8 cellular contexts compared by ENCODE assay signal in genomic region chr4:4107411-4108107, GRCh38.
DNase-seq lines count a peak whose midpoint lies in the region; ATAC-seq, FAIRE-seq and TF ChIP-seq lines count a peak whose summit lies in the region.
"Not testable (repeated sequence)": the region's sequence is repeated elsewhere in the genome, so short reads cannot be mapped to it uniquely, and the experiment has no call there.

No MANE protein-coding gene starts in this region.

- peak; percentile 64 for FAIRE-seq in endothelial cell of umbilical vein (lab: Jason Lieb, UNC)
- FAIRE-seq in small intestine (lab: Jason Lieb, UNC) = not testable (repeated sequence)

- not testable (repeated sequence) for H3K79me2 ChIP-seq in endothelial cell of umbilical vein (ENCODE audit: control insufficient read depth, insufficient read depth, low read length)

- not testable (repeated sequence) for H3K4me2 ChIP-seq in endothelial cell of umbilical vein (ENCODE audit: insufficient read depth, low read length)

- peak; percentile 92 for ATAC-seq in left lobe of liver

- H3K27ac ChIP-seq in endothelial cell of umbilical vein (ENCODE audit: insufficient read depth, low read depth, low read length); small intestine (ENCODE audit: low read depth in 1 of 2, low read length in 1 of 2): not testable (repeated sequence)

- CTCF ChIA-PET in endothelial cell of umbilical vein (lab: Charles Lee) = interaction anchor here (0.6 to 2.0 kb wide), 8 partner anchors 8 to 309 kb away, joined by 3 to 10 read pairs (median 5); no protein-coding TSS in a partner anchor

- peak overlapping the region; percentile 63 for H3K4me3 Mint-ChIP-seq in activated T-helper 2 cell treated with anti-CD3 and anti-CD28 coated beads, Interferon-gamma antibody, Interleukin-2, Interleukin-4, amounts not matched to agents 10 μg/mL and 5 μg/mL and 100 μg/mL, durations not matched to agents 14 hours and 24 hours and 36 hours (ENCODE audit: low read depth)
- H3K4me3 Mint-ChIP-seq in type B pancreatic cell = peak overlapping the region; percentile 65

- H3K36me3 Mint-ChIP-seq in activated T-helper 2 cell treated with anti-CD3 and anti-CD28 coated beads, Interferon-gamma antibody, Interleukin-2, Interleukin-4, amounts not matched to agents 10 μg/mL and 5 μg/mL and 100 μg/mL, durations not matched to agents 14 hours and 24 hours and 36 hours (ENCODE audit: low read depth); type B pancreatic cell: not testable (repeated sequence)

- not testable (repeated sequence) for H3K9me1 ChIP-seq in endothelial cell of umbilical vein (replicated peaks; ENCODE audit: control insufficient read depth, extremely low read depth, insufficient read depth, low read length)

- H3K27me3 Mint-ChIP-seq in activated T-helper 2 cell treated with anti-CD3 and anti-CD28 coated beads, Interferon-gamma antibody, Interleukin-2, Interleukin-4, amounts not matched to agents 10 μg/mL and 5 μg/mL and 100 μg/mL, durations not matched to agents 14 hours and 24 hours and 36 hours (ENCODE audit: low read depth) = peaks cover 25% of the 10 kb centered on the region
- peaks cover 53% of the 10 kb centered on the region for H3K27me3 Mint-ChIP-seq in type B pancreatic cell

- TF ChIP-seq CTCF in endothelial cell of umbilical vein (IDR thresholded peaks at IDR 0.05; ENCODE audit: extremely low read depth in 1 of 2, insufficient read depth in 1 of 2, low read depth in 1 of 2, low read length in 2 of 2) (peak; percentile 58 to 70), type B pancreatic cell (conservative IDR thresholded peaks at IDR 0.05) (peak; percentile 76)

- peak overlapping the region; percentile 79 for H2AFZ ChIP-seq in endothelial cell of umbilical vein (ENCODE audit: low read depth, low read length)

- dilution Hi-C loops in endothelial cell of umbilical vein (cut with MboI; ENCODE audit: extremely low pct_ligation_motif_present, low sequenced_read_pairs) = not testable (repeated sequence)

- not testable (repeated sequence) for BruUV-seq in endothelial cell of umbilical vein (replicated peaks; lab: Mats Ljungman, UMichigan)

- not testable (repeated sequence) for H3K4me1 Mint-ChIP-seq in activated T-helper 2 cell treated with anti-CD3 and anti-CD28 coated beads, Interferon-gamma antibody, Interleukin-2, Interleukin-4, amounts not matched to agents 10 μg/mL and 5 μg/mL and 100 μg/mL, durations not matched to agents 14 hours and 24 hours and 36 hours (ENCODE audit: low read depth); type B pancreatic cell (ENCODE audit: unreplicated experiment)

- not testable (repeated sequence) for H3K9me3 ChIP-seq in endothelial cell of umbilical vein (replicated peaks; ENCODE audit: control insufficient read depth, insufficient read depth, low read length); small intestine (ENCODE audit: control insufficient read depth, low read depth)

- H3K36me3 ChIP-seq in endothelial cell of umbilical vein (ENCODE audit: control insufficient read depth in 2 of 2, extremely low read depth in 1 of 2, insufficient read depth in 2 of 2, low read length in 2 of 2); small intestine (ENCODE audit: control insufficient read depth in 2 of 2, insufficient read depth in 2 of 2, low read length in 2 of 2): not testable (repeated sequence)

- H3K4me3 ChIP-seq in endothelial cell of umbilical vein (replicated peaks in 1 of 3; ENCODE audit: insufficient read depth in 1 of 3, low read depth in 1 of 3, low read length in 3 of 3) (peak overlapping the region in 1 of 3 experiments; percentile 34), small intestine (ENCODE audit: low read depth in 1 of 2, low read length in 2 of 2) (peak overlapping the region in 1 of 2 donors; percentile 39)

- not testable (repeated sequence) for H4K20me1 ChIP-seq in endothelial cell of umbilical vein (replicated peaks; ENCODE audit: control insufficient read depth, extremely low read depth, insufficient read depth, low read length)

- not testable (repeated sequence) for H3K4me1 ChIP-seq in endothelial cell of umbilical vein (ENCODE audit: control insufficient read depth, extremely low read depth, insufficient read depth, low read length); small intestine (ENCODE audit: control insufficient read depth in 2 of 2, insufficient read depth in 1 of 2, low read depth in 1 of 2, low read length in 1 of 2)

- TF ChIP-seq POLR2A in endothelial cell of umbilical vein (IDR thresholded peaks at IDR 0.05; ENCODE audit: low read depth, low read length) = not testable (repeated sequence)

- DNase-seq in GDM1 (lab: John Stamatoyannopoulos, UW) (peak; percentile 40), MV-4-11 (lab: John Stamatoyannopoulos, UW) (peak; percentile 13), SKM-1 treated with dmso at 0.1 percent for 144 hours (lab: John Stamatoyannopoulos, UW; ENCODE audit: unreplicated experiment) (peak; percentile 17), endothelial cell of umbilical vein (ENCODE audit: low read depth, low spot score) (peak; percentile 48), left lobe of liver (ENCODE audit: low spot score) (peak; percentile 60), small intestine (peak; percentile 15), type B pancreatic cell (ENCODE audit: extremely low spot score, unreplicated experiment) (peak; percentile 72)
- peak; percentile 60 for DNase-seq in activated T-helper 2 cell treated with anti-CD3 and anti-CD28 coated beads, Interferon-gamma antibody, Interleukin-2, Interleukin-4, amounts not matched to agents 10 μg/mL and 5 μg/mL and 100 μg/mL, durations not matched to agents 14 hours and 24 hours and 36 hours (ENCODE audit: low spot score)

- H3K9ac ChIP-seq in endothelial cell of umbilical vein (replicated peaks; ENCODE audit: extremely low read depth, insufficient read depth, low read length) = not testable (repeated sequence)

- not testable (repeated sequence) for H3K27me3 ChIP-seq in endothelial cell of umbilical vein (ENCODE audit: control insufficient read depth in 2 of 2, insufficient read depth in 2 of 2, low read length in 2 of 2); small intestine (ENCODE audit: control insufficient read depth in 2 of 2, insufficient read depth in 2 of 2, low read length in 2 of 2)

- intact Hi-C loops in activated T-helper 2 cell treated with anti-CD3 and anti-CD28 coated beads, Interferon-gamma antibody, Interleukin-2, Interleukin-4, amounts not matched to agents 10 μg/mL and 5 μg/mL and 100 μg/mL, durations not matched to agents 14 hours and 24 hours and 36 hours (cut with micrococcal nuclease) = loop anchor here (5.0 kb wide), 1 partner anchor 125 kb away; no protein-coding TSS in a partner anchor
- intact Hi-C loops in endothelial cell of umbilical vein (cut with micrococcal nuclease) = loop anchor here (5.0 kb wide), 1 partner anchor 125 kb away; no protein-coding TSS in a partner anchor

- POLR2A ChIA-PET in endothelial cell of umbilical vein (lab: Charles Lee) = not testable (repeated sequence)

- not testable (repeated sequence) for H3K9me3 Mint-ChIP-seq in activated T-helper 2 cell treated with anti-CD3 and anti-CD28 coated beads, Interferon-gamma antibody, Interleukin-2, Interleukin-4, amounts not matched to agents 10 μg/mL and 5 μg/mL and 100 μg/mL, durations not matched to agents 14 hours and 24 hours and 36 hours; type B pancreatic cell

- H3K27ac Mint-ChIP-seq in activated T-helper 2 cell treated with anti-CD3 and anti-CD28 coated beads, Interferon-gamma antibody, Interleukin-2, Interleukin-4, amounts not matched to agents 10 μg/mL and 5 μg/mL and 100 μg/mL, durations not matched to agents 14 hours and 24 hours and 36 hours; type B pancreatic cell: not testable (repeated sequence)

- WGBS in small intestine, 3 donors = 11 to 24% (median 15%) methylated on average over 17 to 52 of the region's 52 CpGs

Comparison
In these comparisons a context has a peak if more than half of its experiments do, and no peak if none do; other contexts are left out.
1. DNase-seq: peak in every context shown above with its lines; median percentile 72 in type B pancreatic cell; 60 in activated T-helper 2 cell treated with anti-CD3 and anti-CD28 coated beads, Interferon-gamma antibody, Interleukin-2, Interleukin-4, amounts not matched to agents 10 μg/mL and 5 μg/mL and 100 μg/mL, durations not matched to agents 14 hours and 24 hours and 36 hours; 60 in left lobe of liver; 48 in endothelial cell of umbilical vein; 40 in GDM1; 17 in SKM-1 treated with dmso at 0.1 percent for 144 hours; 15 in small intestine; 13 in MV-4-11.